In the genomic region with DNA sequence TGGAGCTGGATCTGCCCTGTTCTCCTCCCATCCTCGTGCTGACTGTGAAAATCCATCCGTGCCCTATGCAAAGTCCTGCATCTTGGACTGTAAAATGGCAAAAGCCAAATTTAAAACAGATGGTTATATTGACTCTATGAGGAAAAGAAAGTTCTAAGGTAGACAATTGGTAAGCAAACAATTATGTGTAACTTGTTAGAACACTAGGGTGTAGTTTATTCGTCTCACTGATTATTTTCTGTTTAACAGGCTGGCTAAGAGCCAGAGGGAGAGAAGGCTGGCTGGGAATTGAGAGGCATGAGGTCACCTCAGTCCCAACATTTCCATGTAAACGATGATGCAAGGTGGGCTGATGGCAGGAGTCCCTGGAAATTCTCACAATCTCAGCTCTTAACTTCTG, we compare ENCODE assay signal across 8 cellular contexts. TPM values are rescaled to one million over a fixed set of nuclear protein-coding genes. Genes with fewer than 3 reads are reported as not detected.
DNase-seq lines count a peak whose midpoint lies in the region; ATAC-seq and TF ChIP-seq lines count a peak whose summit lies in the region.
"Not testable (repeated sequence)": the region's sequence is repeated elsewhere in the genome, so short reads cannot be mapped to it uniquely, and the experiment has no call there.

No MANE protein-coding gene starts in this region.

- H3K4me1 ChIP-seq in mucosa of rectum (ENCODE audit: control insufficient read depth in 2 of 2, insufficient read depth in 2 of 2, low read length in 2 of 2), result peaks cover 10 to 24% of the 10 kb centered on the region in 2 donors
- H3K4me1 ChIP-seq in stomach, result peaks cover 20 to 37% (median 31%) of the 10 kb centered on the region in 4 donors

- H3K9me3 ChIP-seq in mucosa of rectum (ENCODE audit: control insufficient read depth in 2 of 2, low read length in 2 of 2); stomach: not testable (repeated sequence)

- H3K9me3 Mint-ChIP-seq in MCF 10A (ENCODE audit: unreplicated experiment), result not testable (repeated sequence)

- DNase-seq in DMS79 treated with DMSO at 0.1 percent for 48 hours (lab: John Stamatoyannopoulos, UW) (peak; percentile 42), NCI-H2081 (lab: John Stamatoyannopoulos, UW) (peak; percentile 58 to 83), NCI-H748 (lab: John Stamatoyannopoulos, UW; ENCODE audit: unreplicated experiment) (peak; percentile 60), MCF 10A (ENCODE audit: unreplicated experiment) (peak; percentile 16), left colon (peak; percentile 23 to 44), stomach (peak; percentile 71)

- not testable (repeated sequence) for H3K36me3 Mint-ChIP-seq in MCF 10A (ENCODE audit: insufficient read depth, unreplicated experiment)

- peak; percentile 65 for ATAC-seq in left colon

- H3K27ac Mint-ChIP-seq in MCF 10A (ENCODE audit: low read depth, unreplicated experiment), result not testable (repeated sequence)

- not testable (repeated sequence) for TF ChIP-seq EP300 in stomach (IDR thresholded peaks at IDR 0.05)

- H3K4me1 Mint-ChIP-seq in MCF 10A (ENCODE audit: insufficient read depth, unreplicated experiment), result not testable (repeated sequence)

- BruUV-seq in MCF 10A (replicated peaks; lab: Mats Ljungman, UMichigan), result not testable (repeated sequence)

- POLR2A ChIA-PET in MCF 10A (lab: Yijun Ruan, JAX), result interaction anchor here (1.2 to 6.7 kb wide), 6 partner anchors 14 to 123 kb away, joined by 3 to 35 read pairs (median 10); partner anchors contain the start of gene FAM110C

- not testable (repeated sequence) for H3K36me3 ChIP-seq in mucosa of rectum (ENCODE audit: control insufficient read depth in 2 of 2, insufficient read depth in 2 of 2, low read length in 2 of 2); stomach

- peak overlapping the region; percentile 65 for H3K27ac ChIP-seq in C4-2B
- H3K27ac ChIP-seq in mucosa of rectum (ENCODE audit: low read depth in 2 of 2, low read length in 2 of 2), result peak overlapping the region; percentile 67 to 70
- peak overlapping the region; percentile 19 to 61 (median 34) for H3K27ac ChIP-seq in stomach

- WGBS in stomach, 5 donors, result 15 to 27% (median 19%) methylated on average over 4 of the region's 4 CpGs

- TF ChIP-seq POLR2A in stomach (IDR thresholded peaks at IDR 0.05), result not testable (repeated sequence)

- TF ChIP-seq CTCF in C4-2B (conservative IDR thresholded peaks at IDR 0.05); MCF 10A (IDR thresholded peaks at IDR 0.05; ENCODE audit: unreplicated experiment); stomach (IDR thresholded peaks at IDR 0.05): not testable (repeated sequence)

- H3K27me3 Mint-ChIP-seq in MCF 10A (ENCODE audit: insufficient read depth, unreplicated experiment), result not testable (repeated sequence)

- not testable (repeated sequence) for H3K9ac ChIP-seq in mucosa of rectum (ENCODE audit: low read depth in 1 of 2, low read length in 2 of 2)

- H3K4me3 Mint-ChIP-seq in MCF 10A (ENCODE audit: unreplicated experiment), result not testable (repeated sequence)

- intact Hi-C loops in MCF 10A (cut with micrococcal nuclease); left colon (cut with DNase I, micrococcal nuclease); stomach (cut with DNase I; ENCODE audit: low total_unique reads): not testable (repeated sequence)

- not testable (repeated sequence) for H3K27me3 ChIP-seq in mucosa of rectum (ENCODE audit: control insufficient read depth in 2 of 2, insufficient read depth in 2 of 2, low read length in 2 of 2); stomach

- CTCF ChIA-PET in MCF 10A (lab: Yijun Ruan, JAX), result interaction anchor here (0.6 to 11.3 kb wide), 17 partner anchors 9 to 617 kb away, joined by 3 to 298 read pairs (median 4); partner anchors contain the start of gene FAM110C

- H3K4me3 ChIP-seq in mucosa of rectum (ENCODE audit: low read length in 2 of 2); stomach: not testable (repeated sequence)

RNA-seq across cellular contexts. Expression of gene FAM110C, which starts 26.0 kb away (rescaled TPM):
- 8.3 and 10.3 TPM in 2 replicates for total RNA-seq in MCF 10A (2022)
- 10 to 100 TPM; 26.6 to 32.0 TPM for total RNA-seq in left colon
- 10 to 100 TPM in 3 of 5 donors, 1 to 10 TPM in 1, not detected in 1; 8.7 to 16.8 (median 13.1) TPM for total RNA-seq in stomach
- 10 to 100 TPM in 1 of 3 donors, 1 to 10 TPM in 2; 3.4 to 15.9 (median 6.9) TPM for polyA plus RNA-seq in stomach

Comparison
In these comparisons a context has a peak if more than half of its experiments do, and no peak if none do; other contexts are left out.
1. DNase-seq: peak in every context shown above with its lines; median percentile 71 in stomach; 70 in NCI-H2081; 60 in NCI-H748; 42 in DMS79 treated with DMSO at 0.1 percent for 48 hours; 34 in left colon; 16 in MCF 10A.